In genomic region chr10:125163312-125163711, GRCh38 we compare ENCODE assay signal across 1 cellular context. TPM values are rescaled to one million over a fixed set of nuclear protein-coding genes. Genes with fewer than 3 reads are reported as not detected.
"Had no signal": no experiment of that assay in that cellular context is flagged by ENCODE, and none has a peak within 500 bp of the region (broad histone marks: within the 10 kb centered on the region; RNA-seq: fewer than 3 reads in every experiment).

No MANE protein-coding gene starts in this region.

RNA-seq across cellular contexts. Expression of gene CTBP2, which starts 2.9 kb away (rescaled TPM):
- total RNA-seq: OCI-LY7 had no signal
